8 cellular contexts compared by ENCODE assay signal in genomic region chr18:13218376-13219011, GRCh38. TPM values are rescaled to one million over a fixed set of nuclear protein-coding genes. Genes with fewer than 3 reads are reported as not detected.
DNase-seq lines count a peak whose midpoint lies in the region; ATAC-seq and TF ChIP-seq lines count a peak whose summit lies in the region.

TSS of gene LDLRAD4 (plus strand) at chr18:13218760.

- H3K23ac ChIP-seq in mesenchymal stem cell (ENCODE audit: low read length in 2 of 2), result no peak within 1 kb of the TSS

- no peak within 1 kb of the TSS for H4K91ac ChIP-seq in mesenchymal stem cell (ENCODE audit: low read length)

- no peaks in the 10 kb centered on the region for H3K79me1 ChIP-seq in mesenchymal stem cell (replicated peaks; ENCODE audit: low read length, poor library complexity, severe bottlenecking)

- H3K4ac ChIP-seq in mesenchymal stem cell (ENCODE audit: low read depth in 1 of 2, low read length in 2 of 2), result no peak within 1 kb of the TSS

- WGBS in mesenchymal stem cell, result 1% methylated on average over 57 of the region's 58 CpGs

- no peak within 1 kb of the TSS for H2AFZ ChIP-seq in mesenchymal stem cell (ENCODE audit: low read depth, low read length)

- no peak within 1 kb of the TSS for H2BK5ac ChIP-seq in mesenchymal stem cell (ENCODE audit: low read depth, low read length, poor library complexity, severe bottlenecking)

- H3K9me3 ChIP-seq in A673 (ENCODE audit: low read depth, low read length, poor library complexity, severe bottlenecking) (no peaks in the 10 kb centered on the region), HUES6 (ENCODE audit: control insufficient read depth, insufficient read depth, low read depth, low read length) (no peaks in the 10 kb centered on the region), duodenal mucosa (ENCODE audit: control insufficient read depth in 1 of 2, low read length in 2 of 2) (no peaks in the 10 kb centered on the region), mesenchymal stem cell (ENCODE audit: control insufficient read depth, low read length) (no peaks in the 10 kb centered on the region)

- no peak within 1 kb of the TSS for H2BK120ac ChIP-seq in mesenchymal stem cell (ENCODE audit: low read depth, low read length)

- peak within 1 kb of the TSS in 1 of 2 experiments; percentile 12 for H3K14ac ChIP-seq in mesenchymal stem cell (ENCODE audit: low read length in 2 of 2)

- no peaks in the 10 kb centered on the region for H3K36me3 Mint-ChIP-seq in stimulated activated memory B cell treated with anti-CD40 and anti-IgM and Interleukin-4, amounts not matched to agents 10 μg/mL and 1 μg/mL and 100 μg/mL, for 72 hours

- no peak within 1 kb of the TSS for H2AK5ac ChIP-seq in mesenchymal stem cell (ENCODE audit: low read length, severe bottlenecking)

- H3K27me3 ChIP-seq in A673 (replicated peaks; ENCODE audit: insufficient read depth, low read depth, low read length, poor library complexity) (peaks cover 71% of the 10 kb centered on the region), HUES6 (ENCODE audit: control insufficient read depth, insufficient read depth, low read length) (peaks cover 49% of the 10 kb centered on the region), duodenal mucosa (ENCODE audit: control insufficient read depth in 1 of 2, insufficient read depth in 2 of 2, low read length in 2 of 2) (no peaks in the 10 kb centered on the region), mesenchymal stem cell (ENCODE audit: control insufficient read depth in 1 of 2, insufficient read depth in 1 of 2, low read length in 2 of 2) (peaks cover 70 to 75% of the 10 kb centered on the region in 2 experiments)

- no peak within 1 kb of the TSS for H4K8ac ChIP-seq in mesenchymal stem cell (ENCODE audit: low read length)

- H3K4me1 Mint-ChIP-seq in stimulated activated memory B cell treated with anti-CD40 and anti-IgM and Interleukin-4, amounts not matched to agents 10 μg/mL and 1 μg/mL and 100 μg/mL, for 72 hours, result peaks cover 8% of the 10 kb centered on the region

- no peak within 1 kb of the TSS for H3K27ac ChIP-seq in A673 (ENCODE audit: low read depth, low read length, poor library complexity, severe bottlenecking)
- H3K27ac ChIP-seq in HUES6 (ENCODE audit: low read depth, low read length), result no peak within 1 kb of the TSS
- no peak within 1 kb of the TSS for H3K27ac ChIP-seq in duodenal mucosa (ENCODE audit: low read depth, low read length)
- no peak within 1 kb of the TSS for H3K27ac ChIP-seq in mesenchymal stem cell (ENCODE audit: low read length, poor library complexity, severe bottlenecking)

- H3K36me3 ChIP-seq in A673 (ENCODE audit: insufficient read depth, low read length, poor library complexity, severe bottlenecking), result no peaks in the 10 kb centered on the region
- H3K36me3 ChIP-seq in HUES6 (ENCODE audit: control insufficient read depth, insufficient read depth, low read length), result no peaks in the 10 kb centered on the region
- H3K36me3 ChIP-seq in duodenal mucosa (ENCODE audit: control insufficient read depth in 1 of 2, insufficient read depth in 2 of 2, low read length in 2 of 2), result no peaks in the 10 kb centered on the region
- peaks cover 0 to 3% of the 10 kb centered on the region in 2 experiments for H3K36me3 ChIP-seq in mesenchymal stem cell (ENCODE audit: control insufficient read depth in 1 of 2, insufficient read depth in 2 of 2, low read depth in 1 of 2, low read length in 2 of 2)

- H3K18ac ChIP-seq in mesenchymal stem cell (ENCODE audit: low read depth in 1 of 2, low read length in 2 of 2), result peak within 1 kb of the TSS in 1 of 2 experiments; percentile 19

- H3K27ac Mint-ChIP-seq in stimulated activated memory B cell treated with anti-CD40 and anti-IgM and Interleukin-4, amounts not matched to agents 10 μg/mL and 1 μg/mL and 100 μg/mL, for 72 hours, result no peak within 1 kb of the TSS

- H3K4me3 ChIP-seq in A673 (ENCODE audit: low read depth, low read length, poor library complexity, severe bottlenecking) (peak within 1 kb of the TSS; percentile 48), HUES6 (ENCODE audit: low read depth, low read length) (peak within 1 kb of the TSS; percentile 80), duodenal mucosa (ENCODE audit: low read depth in 1 of 2, low read length in 2 of 2) (peak within 1 kb of the TSS; percentile 65 to 68), mesenchymal stem cell (ENCODE audit: insufficient read depth in 1 of 2, low read depth in 1 of 2, low read length in 2 of 2) (peak within 1 kb of the TSS; percentile 44 to 55)

- no peak within 1 kb of the TSS for H2BK15ac ChIP-seq in mesenchymal stem cell (ENCODE audit: low read depth, poor library complexity, severe bottlenecking)

- H2BK12ac ChIP-seq in mesenchymal stem cell (ENCODE audit: low read length in 2 of 2), result no peak within 1 kb of the TSS

- H3K4me3 Mint-ChIP-seq in stimulated activated memory B cell treated with anti-CD40 and anti-IgM and Interleukin-4, amounts not matched to agents 10 μg/mL and 1 μg/mL and 100 μg/mL, for 72 hours, result peak within 1 kb of the TSS; percentile 28

- intact Hi-C loops in A673 (cut with micrococcal nuclease; ENCODE audit: unreplicated experiment), result loop anchor here (10.0 kb wide), 1 partner anchor 226 kb away; no protein-coding TSS in a partner anchor

- H3K4me1 ChIP-seq in A673 (ENCODE audit: insufficient read depth, low read length, poor library complexity, severe bottlenecking) (peaks cover 23% of the 10 kb centered on the region), HUES6 (ENCODE audit: control insufficient read depth, insufficient read depth, low read length) (peaks cover 25% of the 10 kb centered on the region), duodenal mucosa (ENCODE audit: control insufficient read depth in 1 of 2, insufficient read depth in 2 of 2, low read length in 2 of 2) (peaks cover 48 to 52% of the 10 kb centered on the region in 2 donors), mesenchymal stem cell (ENCODE audit: control insufficient read depth, insufficient read depth, low read depth, low read length) (peaks cover 23% of the 10 kb centered on the region)

- POLR2A ChIA-PET in A673 (lab: Charles Lee; ENCODE audit: low non-redundant PET), result no interaction called here

- H3K27me3 Mint-ChIP-seq in stimulated activated memory B cell treated with anti-CD40 and anti-IgM and Interleukin-4, amounts not matched to agents 10 μg/mL and 1 μg/mL and 100 μg/mL, for 72 hours, result peaks cover 83% of the 10 kb centered on the region

- TF ChIP-seq CTCF in A673 (conservative IDR thresholded peaks at IDR 0.05; ENCODE audit: low read depth, low read length), result no peak

- no peak for ATAC-seq in stimulated activated memory B cell treated with anti-CD40 and anti-IgM and Interleukin-4, amounts not matched to agents 10 μg/mL and 1 μg/mL and 100 μg/mL, for 72 hours

- H3K4me2 ChIP-seq in mesenchymal stem cell (ENCODE audit: low read length, poor library complexity, severe bottlenecking), result peak within 1 kb of the TSS; percentile 85

- DNase-seq in A673 (ENCODE audit: low spot score) (peak; percentile 32), mesenchymal stem cell (no peak), GOT3 (lab: John Stamatoyannopoulos, UW) (no peak), AG08396 (ENCODE audit: low spot score) (no peak)
- peak; percentile 17 for DNase-seq in activated CD4-positive, alpha-beta T cell treated with anti-CD3 and anti-CD28 coated beads for 1 hour

- no TSS peak for BruUV-seq in A673 (replicated peaks; lab: Mats Ljungman, UMichigan)

- no peaks in the 10 kb centered on the region for H3K9me3 Mint-ChIP-seq in stimulated activated memory B cell treated with anti-CD40 and anti-IgM and Interleukin-4, amounts not matched to agents 10 μg/mL and 1 μg/mL and 100 μg/mL, for 72 hours

- H3K9ac ChIP-seq in HUES6 (ENCODE audit: low read length), result peak within 1 kb of the TSS; percentile 65
- peak within 1 kb of the TSS; percentile 44 to 84 for H3K9ac ChIP-seq in duodenal mucosa (ENCODE audit: low read depth in 1 of 2, low read length in 2 of 2)
- no peak within 1 kb of the TSS for H3K9ac ChIP-seq in mesenchymal stem cell (ENCODE audit: low read length)

- CTCF ChIA-PET in A673 (lab: Charles Lee), result no interaction called here

RNA-seq across cellular contexts. Expression of gene LDLRAD4, which starts in this region (rescaled TPM):
- 3.6 and 5.5 TPM in 2 replicates for total RNA-seq in A673 (2021)
- polyA plus RNA-seq in mesenchymal stem cell (2013, experiment 1 of 2), result 0.23 TPM
- 0.41 TPM for polyA plus RNA-seq in mesenchymal stem cell (2013, experiment 2 of 2)

Comparison
In these comparisons a context has a peak if more than half of its experiments do, and no peak if none do; other contexts are left out.
1. DNase-seq: peak in A673 (single experiment) and activated CD4-positive, alpha-beta T cell treated with anti-CD3 and anti-CD28 coated beads for 1 hour (single experiment); none in mesenchymal stem cell (single experiment), GOT3 (single experiment) and AG08396 (single experiment).
2. Peak in every context shown above with its lines, with median percentiles within 50 percentile points of each other: H3K4me3 ChIP-seq.